ENCODE assay signal across 16 cellular contexts in genomic region chr14:88078525-88078924, GRCh38.
DNase-seq lines count a peak whose midpoint lies in the region; ATAC-seq, FAIRE-seq and TF ChIP-seq lines count a peak whose summit lies in the region.
"Had no signal": no experiment of that assay in that cellular context is flagged by ENCODE, and none has a peak within 500 bp of the region (broad histone marks: within the 10 kb centered on the region; RNA-seq: fewer than 3 reads in every experiment).

No MANE protein-coding gene starts in this region.

- no peak overlapping the region for H3K56ac ChIP-seq in H9 (ENCODE audit: insufficient read length, low read depth, low read length)

- H3K4me3 Mint-ChIP-seq in H9: no peak overlapping the region
- H3K4me3 Mint-ChIP-seq: CD4-positive, CD25-positive, alpha-beta regulatory T cell; T-helper 17 cell had no signal

- no peaks in the 10 kb centered on the region for H3K79me1 ChIP-seq in H9 (ENCODE audit: insufficient read depth, low read depth, low read length, poor library complexity, severe bottlenecking)

- H2BK12ac ChIP-seq in H9 (ENCODE audit: insufficient read length, low read depth, low read length): no peak overlapping the region

- no peak for FAIRE-seq in GM19239 (lab: Jason Lieb, UNC)
- FAIRE-seq: GM12878, HepG2 had no signal

- H3K9me3 ChIP-seq in H9 (ENCODE audit: control insufficient read depth, low read depth, low read length): no peaks in the 10 kb centered on the region
- no peaks in the 10 kb centered on the region for H3K9me3 ChIP-seq in WERI-Rb-1 (ENCODE audit: severe bottlenecking)
- H3K9me3 ChIP-seq: MG63 had no signal

- no peak overlapping the region for H3K4ac ChIP-seq in H9 (ENCODE audit: low read depth, low read length)

- no peak overlapping the region for H3K23ac ChIP-seq in H9 (ENCODE audit: insufficient read length, low read depth, low read length)

- H3K9me3 Mint-ChIP-seq in H9: no peaks in the 10 kb centered on the region

- H3K27me3 Mint-ChIP-seq in H9 (ENCODE audit: low read depth): no peaks in the 10 kb centered on the region; the same call in 1 of the 2 replicates

- no peak overlapping the region for H2AK5ac ChIP-seq in H9 (ENCODE audit: insufficient read length, low read length)

- no peaks in the 10 kb centered on the region for H3K36me3 Mint-ChIP-seq in H9 (ENCODE audit: insufficient read depth in 1 of 3, low read depth in 3 of 3)
- H3K36me3 Mint-ChIP-seq: CD4-positive, CD25-positive, alpha-beta regulatory T cell had no signal

- in situ Hi-C loops in G401 (cut with HindIII; ENCODE audit: low sequenced_read_pairs): no loop called here

- peak overlapping the region; percentile 34 for H2BK20ac ChIP-seq in H9 (ENCODE audit: low read depth, low read length, poor library complexity, severe bottlenecking)

- peak; percentile 19 for ATAC-seq in left lobe of liver
- ATAC-seq: GM12878, HepG2, T-helper 17 cell had no signal

- no peaks in the 10 kb centered on the region for H4K20me1 ChIP-seq in H9 (ENCODE audit: control insufficient read depth, insufficient read depth, insufficient read length)

- WGBS in H9 (ENCODE audit: extremely low coverage, insufficient read length, low lambda C conversion rate): no CpG with 5 or more reads among the region's 1 CpG

- no peak overlapping the region for H4K8ac ChIP-seq in H9 (replicated peaks; ENCODE audit: insufficient read length, low read depth, low read length)

- no peak overlapping the region for H3K27ac Mint-ChIP-seq in H9
- H3K27ac Mint-ChIP-seq: T-helper 17 cell had no signal

- DNase-seq in G401 (ENCODE audit: low spot score): peak; percentile 8
- DNase-seq in H9: no peak
- DNase-seq in WERI-Rb-1: no peak
- DNase-seq in left lobe of liver (ENCODE audit: low spot score): no peak
- no peak for DNase-seq in C1 segment of cervical spinal cord (lab: John Stamatoyannopoulos, UW)
- no peak for DNase-seq in GM19239 (ENCODE audit: insufficient read length, low spot score)
- no peak for DNase-seq in SHP77 (lab: John Stamatoyannopoulos, UW)
- DNase-seq: CD4-positive, CD25-positive, alpha-beta regulatory T cell; DMS53; MG63; NCI-H1092 treated with DMSO at 0.1 percent for 48 hours; NCI-H187; T-helper 17 cell had no signal

- TF ChIP-seq CTCF in H9 (conservative IDR thresholded peaks at IDR 0.05) (peak; percentile 25; the same call in 1 of the 3 replicates), WERI-Rb-1 (IDR thresholded peaks at IDR 0.05; ENCODE audit: low read depth, low read length) (peak; percentile 9; the same call in 1 of the 2 replicates)

- no peak overlapping the region for H2BK120ac ChIP-seq in H9 (ENCODE audit: low read depth, low read length, poor library complexity, severe bottlenecking)

- H3K27ac ChIP-seq in H9 (ENCODE audit: insufficient read length, low read depth, low read length): no peak overlapping the region
- no peak overlapping the region for H3K27ac ChIP-seq in WERI-Rb-1
- H3K27ac ChIP-seq: KMS-11 had no signal

- no peak overlapping the region for H2AFZ ChIP-seq in H9 (ENCODE audit: low read length)

- H3K79me2 ChIP-seq in H9 (ENCODE audit: insufficient read depth, low read length): no peaks in the 10 kb centered on the region

- H4K5ac ChIP-seq in H9 (ENCODE audit: insufficient read length, low read depth, low read length): no peak overlapping the region

- no peak overlapping the region for H4K91ac ChIP-seq in H9 (ENCODE audit: insufficient read length, low read depth, low read length)

- H3K36me3 ChIP-seq in WERI-Rb-1: no peaks in the 10 kb centered on the region
- H3K36me3 ChIP-seq: MG63 had no signal

- H3K14ac ChIP-seq in H9 (ENCODE audit: insufficient read depth, low read length): no peak overlapping the region

- H3K4me3 ChIP-seq in WERI-Rb-1 (ENCODE audit: low read depth, low read length): no peak overlapping the region
- H3K4me3 ChIP-seq: GM12878, MG63 had no signal

- no peak overlapping the region for H3K9ac ChIP-seq in H9 (ENCODE audit: extremely low read depth, insufficient read length, low read length)
- H3K9ac ChIP-seq: KMS-11 had no signal

- H3K4me1 ChIP-seq in H9 (ENCODE audit: insufficient read depth, low read length): no peaks in the 10 kb centered on the region

- H3T11ph ChIP-seq in H9 (ENCODE audit: low read length): no peak overlapping the region

- H3K4me2 ChIP-seq in H9 (ENCODE audit: insufficient read depth, insufficient read length, low read length): no peak overlapping the region
- H3K4me2 ChIP-seq: KMS-11 had no signal

- H3K18ac ChIP-seq in H9 (ENCODE audit: insufficient read length, low read depth, low read length): no peak overlapping the region

- H3K27me3 ChIP-seq in H9 (ENCODE audit: insufficient read depth, low read length) (no peaks in the 10 kb centered on the region), WERI-Rb-1 (ENCODE audit: insufficient read depth, low read depth, severe bottlenecking) (no peaks in the 10 kb centered on the region)
- H3K27me3 ChIP-seq: MG63 had no signal

- H2BK15ac ChIP-seq in H9 (ENCODE audit: low read depth, low read length): no peak overlapping the region

- H3K4me1 Mint-ChIP-seq in H9: no peaks in the 10 kb centered on the region

- H2BK5ac ChIP-seq in H9 (ENCODE audit: insufficient read length, low read length): no peak overlapping the region

- no peaks in the 10 kb centered on the region for H3K23me2 ChIP-seq in H9 (ENCODE audit: insufficient read length, low read depth, low read length, poor library complexity, severe bottlenecking)
